Comparison of ENCODE assay signal across 2 cellular contexts in genomic region chr3:185912512-185912911, GRCh38.
TF ChIP-seq lines count a peak whose summit lies in the region.

No MANE protein-coding gene starts in this region.

TF ChIP-seq in GM12878, 131 proteins besides CTCF, POLR2A, EP300 and RAD21:
- TF ChIP-seq BCL3 (IDR thresholded peaks at IDR 0.05; ENCODE audit: borderline replicate concordance, insufficient read depth, low read depth, low read length, poor library complexity, severe bottlenecking) (peak; percentile 7), POLR2AphosphoS2 (IDR thresholded peaks at IDR 0.05; ENCODE audit: low read depth, low read length) (no peak), CREM (IDR thresholded peaks at IDR 0.05; ENCODE audit: low read depth) (no peak), ASH2L (IDR thresholded peaks at IDR 0.05; ENCODE audit: borderline replicate concordance, low read depth) (no peak), FOS (IDR thresholded peaks at IDR 0.05; ENCODE audit: borderline replicate concordance, extremely low read depth, insufficient read length) (no peak), CBFB (IDR thresholded peaks at IDR 0.05; ENCODE audit: low read depth) (0 out of 2 replicates have a peak, but pooled peaks have one; percentile 5)

TF ChIP-seq in neural cell, 6 proteins besides CTCF, POLR2A, EP300 and RAD21:
- TF ChIP-seq REST (IDR thresholded peaks at IDR 0.05; ENCODE audit: borderline replicate concordance) (no peak), POLR2AphosphoS5 (IDR thresholded peaks at IDR 0.05) (peak; percentile 1)
